ENCODE assay signal across 8 cellular contexts in genomic region chr19:34364830-34365462, GRCh38. TPM values are rescaled to one million over a fixed set of nuclear protein-coding genes. Genes with fewer than 3 reads are reported as not detected.
A peak's percentile ranks its signal among the peaks of the same experiment; 100 is the strongest.
DNase-seq lines count a peak whose midpoint lies in the region; ATAC-seq and TF ChIP-seq lines count a peak whose summit lies in the region.

GPI (plus strand) TSS chr19:34365196; CDS start chr19:34365267, 71 bp downstream.

- peak within 1 kb of the TSS; percentile 96 for H3K4me2 ChIP-seq in PC-3 (ENCODE audit: low read length)

- H4K20me1 ChIP-seq in PC-3 (ENCODE audit: low read length): peaks cover 21% of the 10 kb centered on the region; the same call in 1 of the 2 replicates

- peak within 1 kb of the TSS; percentile 87 for H3K27ac Mint-ChIP-seq in CD4-positive, alpha-beta T cell
- H3K27ac Mint-ChIP-seq in activated T-cell treated with anti-CD3 and anti-CD28 coated beads, Interleukin-2, amount 50 U/mL, for 24 hours: peak within 1 kb of the TSS; percentile 95

- H3K36me3 ChIP-seq in PC-3 (ENCODE audit: low read depth, low read length) (peaks cover 23% of the 10 kb centered on the region), mucosa of stomach (ENCODE audit: control insufficient read depth, insufficient read depth, low read length) (peaks cover 12% of the 10 kb centered on the region)

- peak; percentile 32 to 72 (median 58) for DNase-seq in CD4-positive, alpha-beta T cell
- DNase-seq in GM20000 (ENCODE audit: low spot score): peak; percentile 92
- peak in 44 of 76 experiments; percentile 17 to 65 (median 44) for DNase-seq in HUDEP-2 (lab: John Stamatoyannopoulos, UW; ENCODE audit: unreplicated experiment in 76 of 76)
- DNase-seq in PC-3: peak; percentile 42
- DNase-seq in activated T-cell treated with anti-CD3 and anti-CD28 coated beads, Interleukin-2, amount 50 U/mL, for 24 hours: peak; percentile 85
- peak; percentile 56 to 57 for DNase-seq in erythroblast (lab: John Stamatoyannopoulos, UW)
- peak; percentile 28 to 41 for DNase-seq in stimulated activated CD8-positive, alpha-beta memory T cell treated with anti-CD3 and anti-CD28 coated beads, Interleukin-4, amount 100 ng/mL, for 4 hours (ENCODE audit: low read depth in 2 of 2, low spot score in 1 of 2)

- H3K4me3 Mint-ChIP-seq in CD4-positive, alpha-beta T cell: peak within 1 kb of the TSS; percentile 99
- H3K4me3 Mint-ChIP-seq in activated T-cell treated with anti-CD3 and anti-CD28 coated beads, Interleukin-2, amount 50 U/mL, for 24 hours: peak within 1 kb of the TSS; percentile 100

- no peak for TF ChIP-seq POLR2A in erythroblast (IDR thresholded peaks at IDR 0.05; ENCODE audit: low read length)

- H3K9me2 ChIP-seq in PC-3 (replicated peaks; ENCODE audit: low read length): no peaks in the 10 kb centered on the region

- H3K4me1 ChIP-seq in PC-3 (ENCODE audit: insufficient read depth, low read length) (peaks cover 17% of the 10 kb centered on the region), mucosa of stomach (ENCODE audit: control insufficient read depth, insufficient read depth, low read length) (peaks cover 20% of the 10 kb centered on the region)

- H3K4me3 ChIP-seq in PC-3 (ENCODE audit: low read length) (peak within 1 kb of the TSS; percentile 96), mucosa of stomach (ENCODE audit: low read length) (peak within 1 kb of the TSS; percentile 85)

- POLR2A ChIA-PET in CD4-positive, alpha-beta T cell (lab: Charles Lee): interaction anchor here (0.6 to 1.4 kb wide), 8 partner anchors 15 to 193 kb away, joined by 3 to 8 read pairs (median 4); partner anchors contain the start of genes LSM14A, PDCD2L and UBA2
- POLR2A ChIA-PET in PC-3 (lab: Charles Lee; ENCODE audit: unreplicated experiment): no interaction called here

- no peaks in the 10 kb centered on the region for H3K9me3 ChIP-seq in CD4-positive, alpha-beta T cell (ENCODE audit: control insufficient read depth, low read length)
- H3K9me3 ChIP-seq in PC-3 (ENCODE audit: low read length) (no peaks in the 10 kb centered on the region), mucosa of stomach (ENCODE audit: control insufficient read depth, low read length) (no peaks in the 10 kb centered on the region)

- no peaks in the 10 kb centered on the region for H3K27me3 ChIP-seq in CD4-positive, alpha-beta T cell (ENCODE audit: control insufficient read depth, insufficient read depth, low read length)
- H3K27me3 ChIP-seq in PC-3 (ENCODE audit: low read length) (no peaks in the 10 kb centered on the region), mucosa of stomach (ENCODE audit: control insufficient read depth, insufficient read depth, low read length) (no peaks in the 10 kb centered on the region)

- peaks cover 41% of the 10 kb centered on the region for H3K4me1 Mint-ChIP-seq in CD4-positive, alpha-beta T cell (ENCODE audit: low read depth)
- H3K4me1 Mint-ChIP-seq in activated T-cell treated with anti-CD3 and anti-CD28 coated beads, Interleukin-2, amount 50 U/mL, for 24 hours (ENCODE audit: low read depth): peaks cover 49% of the 10 kb centered on the region

- no peaks in the 10 kb centered on the region for H3K27me3 Mint-ChIP-seq in CD4-positive, alpha-beta T cell
- H3K27me3 Mint-ChIP-seq in activated T-cell treated with anti-CD3 and anti-CD28 coated beads, Interleukin-2, amount 50 U/mL, for 24 hours: no peaks in the 10 kb centered on the region

- peak within 1 kb of the TSS; percentile 87 for H2AFZ ChIP-seq in PC-3 (ENCODE audit: low read length)

- H3K79me2 ChIP-seq in PC-3 (ENCODE audit: low read length): peaks cover 46% of the 10 kb centered on the region

- H3K9me3 Mint-ChIP-seq in CD4-positive, alpha-beta T cell: no peaks in the 10 kb centered on the region
- no peaks in the 10 kb centered on the region for H3K9me3 Mint-ChIP-seq in activated T-cell treated with anti-CD3 and anti-CD28 coated beads, Interleukin-2, amount 50 U/mL, for 24 hours

- intact Hi-C loops in CD4-positive, alpha-beta T cell (cut with DNase I, micrococcal nuclease): loop anchor here in 1 of 2 experiments (10.0 kb wide), 1 partner anchor 310 kb away; the partner anchor contains the start of genes SCGB2B2 and ZNF302
- intact Hi-C loops in PC-3 (cut with micrococcal nuclease): no loop called here

- CTCF ChIA-PET in CD4-positive, alpha-beta T cell (lab: Charles Lee): interaction anchor here (0.9 kb wide), 1 partner anchor 63 kb away, joined by 5 read pairs; the partner anchor contains the start of gene UBA2
- CTCF ChIA-PET in PC-3 (lab: Charles Lee): no interaction called here

- no peak for TF ChIP-seq CTCF in CD4-positive, alpha-beta T cell (IDR thresholded peaks at IDR 0.05)
- TF ChIP-seq CTCF in GM20000 (IDR thresholded peaks at IDR 0.05; ENCODE audit: extremely low read depth, missing control alignments) (no peak), PC-3 (conservative IDR thresholded peaks at IDR 0.05; ENCODE audit: low read depth, low read length) (no peak)

- H3F3A ChIP-seq in PC-3 (ENCODE audit: low read length, unreplicated experiment): no peaks in the 10 kb centered on the region

- peaks cover 45% of the 10 kb centered on the region for H3K36me3 Mint-ChIP-seq in CD4-positive, alpha-beta T cell (ENCODE audit: low read depth)
- H3K36me3 Mint-ChIP-seq in activated T-cell treated with anti-CD3 and anti-CD28 coated beads, Interleukin-2, amount 50 U/mL, for 24 hours (ENCODE audit: low read depth): peaks cover 47% of the 10 kb centered on the region

- H3K9ac ChIP-seq in PC-3 (ENCODE audit: low read length): peak within 1 kb of the TSS; percentile 86
- peak within 1 kb of the TSS; percentile 91 for H3K9ac ChIP-seq in mucosa of stomach (ENCODE audit: low read length)

- H3K27ac ChIP-seq in CD4-positive, alpha-beta T cell (ENCODE audit: low read depth, low read length): peak within 1 kb of the TSS; percentile 59
- peak within 1 kb of the TSS; percentile 23; the same call in 1 of the 2 replicates for H3K27ac ChIP-seq in PC-3 (ENCODE audit: low read length)

- ATAC-seq in CD4-positive, alpha-beta T cell (ENCODE audit: poor library complexity): peak; percentile 94
- ATAC-seq in PC-3: peak; percentile 82

- no TSS peak for BruUV-seq in PC-3 (replicated peaks; lab: Mats Ljungman, UMichigan)

RNA-seq across cellular contexts. Expression of gene GPI, which starts in this region (rescaled TPM):
- total RNA-seq in CD4-positive, alpha-beta T cell: 10 to 100 TPM; 85.0 to 86.0 TPM
- 263 and 319 TPM in 2 replicates for total RNA-seq in PC-3 (2014; rRNA removed)

Comparison
In these comparisons a context has a peak if more than half of its experiments do, and no peak if none do; other contexts are left out.
1. Peak in every context shown above with its lines: DNase-seq, ATAC-seq, H3K4me3 ChIP-seq and H3K27ac ChIP-seq.
2. DNase-seq: peak in every context shown above with its lines; median percentile 92 in GM20000; 85 in activated T-cell treated with anti-CD3 and anti-CD28 coated beads, Interleukin-2, amount 50 U/mL, for 24 hours; 58 in CD4-positive, alpha-beta T cell; 56 in erythroblast; 44 in HUDEP-2; 42 in PC-3; 34 in stimulated activated CD8-positive, alpha-beta memory T cell treated with anti-CD3 and anti-CD28 coated beads, Interleukin-4, amount 100 ng/mL, for 4 hours.